ENCODE assay signal across 8 cellular contexts in genomic region chr3:42190701-42191442, GRCh38.
DNase-seq lines count a peak whose midpoint lies in the region; ATAC-seq, FAIRE-seq and TF ChIP-seq lines count a peak whose summit lies in the region.

No MANE protein-coding gene starts in this region.

- peak overlapping the region in 1 of 4 donors; percentile 21 for H3K4me3 Mint-ChIP-seq in CD4-positive, CD25-positive, alpha-beta regulatory T cell

- H3K4me1 Mint-ChIP-seq in CD4-positive, CD25-positive, alpha-beta regulatory T cell = peaks cover 0 to 19% (median 2%) of the 10 kb centered on the region in 4 donors

- no peak overlapping the region for H3K27ac ChIP-seq in CD4-positive, CD25-positive, alpha-beta regulatory T cell (ENCODE audit: insufficient read depth, low read length, poor library complexity, severe bottlenecking)
- H3K27ac ChIP-seq in pancreas (no peak overlapping the region), upper lobe of left lung (peak overlapping the region in 2 of 4 donors; percentile 14 to 23)

- TF ChIP-seq POLR2A in upper lobe of left lung (IDR thresholded peaks at IDR 0.05) = no peak

- H3K27me3 Mint-ChIP-seq in CD4-positive, CD25-positive, alpha-beta regulatory T cell = no peaks in the 10 kb centered on the region

- no peaks in the 10 kb centered on the region for H3K27me3 ChIP-seq in CD4-positive, CD25-positive, alpha-beta regulatory T cell (ENCODE audit: control insufficient read depth, insufficient read depth, low read length)
- H3K27me3 ChIP-seq in pancreas (no peaks in the 10 kb centered on the region), upper lobe of left lung (no peaks in the 10 kb centered on the region)

- peaks cover 26% of the 10 kb centered on the region for H3K36me3 ChIP-seq in CD4-positive, CD25-positive, alpha-beta regulatory T cell (ENCODE audit: control insufficient read depth, insufficient read depth, low read length)
- peaks cover 0 to 23% (median 0%) of the 10 kb centered on the region in 3 donors for H3K36me3 ChIP-seq in pancreas
- H3K36me3 ChIP-seq in upper lobe of left lung = peaks cover 16 to 65% (median 25%) of the 10 kb centered on the region in 4 donors

- peak overlapping the region in 2 of 3 donors; percentile 38 to 87 for H3K27ac Mint-ChIP-seq in CD4-positive, CD25-positive, alpha-beta regulatory T cell

- intact Hi-C loops in pancreas (cut with DNase I) = loop anchor here (5.0 to 10.0 kb wide), 2 partner anchors 74 to 296 kb away; no protein-coding TSS in a partner anchor

- TF ChIP-seq CTCF in pancreas (IDR thresholded peaks at IDR 0.05) (peak; percentile 57 to 91 (median 74)), upper lobe of left lung (IDR thresholded peaks at IDR 0.05) (peak; percentile 54 to 79 (median 70))

- FAIRE-seq in pancreas (lab: Jason Lieb, UNC) = no peak

- no peak for TF ChIP-seq EP300 in upper lobe of left lung (IDR thresholded peaks at IDR 0.05)

- no peak overlapping the region for H3K4me3 ChIP-seq in CD4-positive, CD25-positive, alpha-beta regulatory T cell (ENCODE audit: low read depth, low read length)
- H3K4me3 ChIP-seq in pancreas (no peak overlapping the region), upper lobe of left lung (no peak overlapping the region)

- DNase-seq in CD4-positive, CD25-positive, alpha-beta regulatory T cell = peak; percentile 43 to 78 (median 60)
- DNase-seq in HPDE6-E6E7 (ENCODE audit: extremely low spot score) = peak; percentile 12
- peak; percentile 77 for DNase-seq in RPMI8226
- peak; percentile 35 for DNase-seq in activated effector memory CD4-positive, alpha-beta T cell treated with Interleukin-2 at 50 U/mL for 16 hours
- DNase-seq in germinal center (ENCODE audit: low spot score) = peak; percentile 60
- peak in 5 of 6 donors; percentile 46 to 82 (median 60) for DNase-seq in pancreas
- DNase-seq in upper lobe of left lung = peak in 1 of 2 donors; percentile 62

- peak; percentile 54 to 63 for ATAC-seq in CD4-positive, CD25-positive, alpha-beta regulatory T cell (ENCODE audit: low read depth in 2 of 2)
- peak; percentile 61 to 89 (median 86) for ATAC-seq in pancreas
- peak; percentile 71 to 78 for ATAC-seq in upper lobe of left lung (ENCODE audit: low FRiP score in 2 of 2)
- no peak for ATAC-seq in HG03565 (IDR thresholded peaks at IDR 0.05; ENCODE audit: unreplicated experiment)

- no peaks in the 10 kb centered on the region for H3K9me3 Mint-ChIP-seq in CD4-positive, CD25-positive, alpha-beta regulatory T cell

- 39 to 46% methylated on average over 11 of the region's 11 CpGs for WGBS in pancreas, 2 donors
- 54 to 56% methylated on average over 11 of the region's 11 CpGs for WGBS in upper lobe of left lung, 2 donors

- H3K4me1 ChIP-seq in CD4-positive, CD25-positive, alpha-beta regulatory T cell (ENCODE audit: control insufficient read depth, insufficient read depth, low read length, poor library complexity, severe bottlenecking) = no peaks in the 10 kb centered on the region
- no peaks in the 10 kb centered on the region for H3K4me1 ChIP-seq in pancreas
- peaks cover 3 to 10% (median 6%) of the 10 kb centered on the region in 4 donors for H3K4me1 ChIP-seq in upper lobe of left lung

- no peaks in the 10 kb centered on the region for H3K9me3 ChIP-seq in CD4-positive, CD25-positive, alpha-beta regulatory T cell (ENCODE audit: control insufficient read depth in 2 of 2, low read length in 2 of 2)
- H3K9me3 ChIP-seq in pancreas = no peaks in the 10 kb centered on the region
- no peaks in the 10 kb centered on the region for H3K9me3 ChIP-seq in upper lobe of left lung

- peaks cover 40% of the 10 kb centered on the region for H3K36me3 Mint-ChIP-seq in CD4-positive, CD25-positive, alpha-beta regulatory T cell
